In the genomic region with DNA sequence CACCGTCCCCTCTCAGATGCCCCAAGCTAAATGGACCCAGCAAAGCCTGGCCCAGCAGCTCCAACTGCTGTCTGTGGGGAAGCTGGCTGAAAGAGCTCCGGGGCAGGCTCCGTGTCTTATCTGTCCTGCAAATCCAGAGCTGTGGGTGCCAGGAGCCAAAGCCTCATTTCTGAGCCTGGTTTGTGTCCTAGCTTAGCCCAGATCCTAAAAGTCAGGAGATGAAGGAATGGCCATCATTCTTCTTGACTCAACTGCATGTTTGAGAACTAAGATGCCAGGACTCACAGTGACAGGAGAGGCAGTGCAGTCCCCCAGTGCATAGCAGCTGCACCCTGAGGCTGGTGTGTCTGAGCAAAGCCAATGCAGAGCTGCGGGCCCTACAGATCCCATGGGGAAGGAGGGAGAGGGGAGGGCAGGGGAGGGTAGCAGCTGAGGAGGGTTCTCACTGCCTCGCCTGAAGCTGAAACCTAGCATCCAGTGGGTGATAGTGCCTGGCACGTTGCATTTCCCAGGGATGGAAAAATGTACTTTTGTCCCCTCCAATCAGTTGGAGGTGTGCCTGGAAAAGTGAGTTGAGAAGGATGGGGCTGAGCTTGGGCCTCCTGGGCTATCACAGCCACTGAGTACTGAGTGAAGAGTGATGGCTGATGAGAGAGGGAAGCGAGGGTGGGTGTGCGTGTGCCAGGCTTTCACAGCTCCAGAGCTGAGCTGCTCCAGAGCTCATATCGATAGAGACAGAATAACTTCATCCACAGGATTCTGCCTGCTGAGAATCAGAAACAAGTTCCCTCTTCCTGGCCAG, we compare ENCODE assay signal across 27 cellular contexts. TPM values are rescaled to one million over a fixed set of nuclear protein-coding genes. Genes with fewer than 3 reads are reported as not detected.
DNase-seq lines count a peak whose midpoint lies in the region; ATAC-seq and TF ChIP-seq lines count a peak whose summit lies in the region.
"Had no signal": no experiment of that assay in that cellular context is flagged by ENCODE, and none has a peak within 500 bp of the region (broad histone marks: within the 10 kb centered on the region; RNA-seq: fewer than 3 reads in every experiment).

No MANE protein-coding gene starts in this region.

- 17 to 27% (median 20%) methylated on average over 8 to 9 of the region's 9 CpGs for WGBS in heart left ventricle, 4 donors
- WGBS in testis, 2 donors = 72 to 82% methylated on average over 6 to 9 of the region's 9 CpGs

- H3K4me2 ChIP-seq in BLaER1 treated with 17β-estradiol and CSF1 and Interleukin-3, amounts not matched to agents 10 nM and 100 nM = peak overlapping the region in 9 of 11 experiments; percentile 2 to 29 (median 13); a peak in 12 of 22 replicates

- intact Hi-C loops in heart left ventricle (cut with DNase I) (no loop called here), vagina (cut with DNase I) (no loop called here), testis (cut with DNase I; ENCODE audit: low total_unique reads) (no loop called here)

- peaks cover 7 to 64% (median 43%) of the 10 kb centered on the region in 10 experiments; a peak in 19 of 20 replicates for H3K4me1 ChIP-seq in BLaER1 treated with 17β-estradiol and CSF1 and Interleukin-3, amounts not matched to agents 10 nM and 100 nM
- H3K4me1 ChIP-seq in heart left ventricle (peaks cover 0 to 9% (median 0%) of the 10 kb centered on the region in 12 donors), vagina (no peaks in the 10 kb centered on the region), testis (no peaks in the 10 kb centered on the region)

- no peak for TF ChIP-seq POLR2A in heart left ventricle (IDR thresholded peaks at IDR 0.05)
- TF ChIP-seq POLR2A in vagina (IDR thresholded peaks at IDR 0.05) = no peak
- TF ChIP-seq POLR2A in testis (IDR thresholded peaks at IDR 0.05) = no peak

- H3K4me3 ChIP-seq in BLaER1 treated with 17β-estradiol and CSF1 and Interleukin-3, amounts not matched to agents 10 nM and 100 nM = no peak overlapping the region
- no peak overlapping the region for H3K4me3 ChIP-seq in heart left ventricle
- H3K4me3 ChIP-seq in vagina = no peak overlapping the region
- no peak overlapping the region for H3K4me3 ChIP-seq in testis

- peak; percentile 29 for DNase-seq in SK-N-DZ (ENCODE audit: low spot score)
- DNase-seq in heart left ventricle = peak in 1 of 5 donors; percentile 43
- peak; percentile 93 for DNase-seq in islet precursor cell
- DNase-seq in vagina (ENCODE audit: extremely low spot score in 2 of 2) = no peak
- no peak for DNase-seq in substantia nigra (lab: John Stamatoyannopoulos, UW)
- no peak for DNase-seq in testis
- DNase-seq: CD8-positive, alpha-beta memory T cell; DMS 273 treated with DMSO at 0.1 percent for 48 hours; DMS79; EL; GF-D8; NCI-H1048; NCI-H1417; NCI-H1694; NCI-H2029 treated with DMSO at 0.1 percent for 48 hours; NCI-H69; SIG-M5 had no signal

- H3K27me3 ChIP-seq in BLaER1 treated with 17β-estradiol and CSF1 and Interleukin-3, amounts not matched to agents 10 nM and 100 nM = peaks cover 0 to 21% (median 2%) of the 10 kb centered on the region in 11 experiments; a peak in 9 of 22 replicates
- peaks cover 0 to 48% (median 12%) of the 10 kb centered on the region in 9 donors for H3K27me3 ChIP-seq in heart left ventricle
- H3K27me3 ChIP-seq in vagina = no peaks in the 10 kb centered on the region
- H3K27me3 ChIP-seq in testis = no peaks in the 10 kb centered on the region

- H4K20me1 ChIP-seq in BLaER1 treated with 17β-estradiol and CSF1 and Interleukin-3, amounts not matched to agents 10 nM and 100 nM = no peaks in the 10 kb centered on the region; a peak in 1 of 22 replicates

- no peak overlapping the region for H3K9ac ChIP-seq in BLaER1 treated with 17β-estradiol and CSF1 and Interleukin-3, amounts not matched to agents 10 nM and 100 nM

- TF ChIP-seq CTCF in heart left ventricle (IDR thresholded peaks at IDR 0.05) (no peak), vagina (IDR thresholded peaks at IDR 0.05) (no peak), testis (IDR thresholded peaks at IDR 0.05) (no peak)

- peak overlapping the region in 1 of 11 experiments; percentile 20; a peak in 1 of 22 replicates for H3K27ac ChIP-seq in BLaER1 treated with 17β-estradiol and CSF1 and Interleukin-3, amounts not matched to agents 10 nM and 100 nM
- H3K27ac ChIP-seq in heart left ventricle (no peak overlapping the region), vagina (no peak overlapping the region), substantia nigra (ENCODE audit: low read depth, low read length, poor library complexity, severe bottlenecking) (no peak overlapping the region), testis (no peak overlapping the region)
- H3K27ac ChIP-seq: HL-60, RWPE1 had no signal

- H3K36me3 ChIP-seq in BLaER1 treated with 17β-estradiol and CSF1 and Interleukin-3, amounts not matched to agents 10 nM and 100 nM = no peaks in the 10 kb centered on the region
- H3K36me3 ChIP-seq in heart left ventricle = no peaks in the 10 kb centered on the region
- H3K36me3 ChIP-seq in vagina = no peaks in the 10 kb centered on the region
- no peaks in the 10 kb centered on the region for H3K36me3 ChIP-seq in testis (ENCODE audit: low read depth, missing control alignments)

- H3K9me3 ChIP-seq in BLaER1 treated with 17β-estradiol and CSF1 and Interleukin-3, amounts not matched to agents 10 nM and 100 nM (replicated peaks in 1 of 11) = no peaks in the 10 kb centered on the region
- H3K9me3 ChIP-seq in heart left ventricle (no peaks in the 10 kb centered on the region), vagina (no peaks in the 10 kb centered on the region), testis (no peaks in the 10 kb centered on the region)

- ATAC-seq in heart left ventricle (peak; percentile 75 to 90 (median 82)), HG02981 (IDR thresholded peaks at IDR 0.05; ENCODE audit: unreplicated experiment) (no peak)
- ATAC-seq: HCT116, Panc1 had no signal

RNA-seq across cellular contexts. Expression of a gene that starts 24.5 kb away (rescaled TPM):
- polyA plus RNA-seq in SK-N-DZ (2014; cell fraction: cytosol; rRNA removed) = not detected in 2 replicates
- polyA plus RNA-seq in SK-N-DZ (2014; cell fraction: nucleus; rRNA removed) = not detected in 2 replicates
- total RNA-seq in heart left ventricle (1 to 10 TPM in 3 of 9 donors, under 1 TPM in 5, not detected in 1; 0.19 to 8.6 (median 0.46) TPM), vagina (0.98 TPM), testis (under 1 TPM in 1 of 2 donors, not detected in 1; 0.31 TPM)
- polyA plus RNA-seq in heart left ventricle (1 to 10 TPM in 1 of 2 donors, under 1 TPM in 1; 0.30 to 1.1 TPM), testis (ENCODE audit: insufficient read depth, low read depth, low replicate concordance) (0.45 TPM)
- total RNA-seq: A673; CD8-positive, alpha-beta memory T cell; H4; NCI-H460; OCI-LY7 had no signal
- polyA plus RNA-seq: CD8-positive, alpha-beta memory T cell had no signal

RNA-seq across cellular contexts. Expression of a gene that starts 56.0 kb away (rescaled TPM):
- polyA plus RNA-seq in SK-N-DZ (2014; cell fraction: cytosol; rRNA removed) = not detected in 2 replicates
- polyA plus RNA-seq in SK-N-DZ (2014; cell fraction: nucleus; rRNA removed) = not detected in 2 replicates
- total RNA-seq in heart left ventricle = not detected
- polyA plus RNA-seq in heart left ventricle = not detected
- not detected for total RNA-seq in vagina
- not detected for total RNA-seq in testis
- polyA plus RNA-seq in testis (ENCODE audit: insufficient read depth, low read depth, low replicate concordance) = 0.41 TPM
- total RNA-seq: A673; CD8-positive, alpha-beta memory T cell; H4; NCI-H460; OCI-LY7 had no signal
- polyA plus RNA-seq: CD8-positive, alpha-beta memory T cell had no signal

Comparison
In these comparisons a context has a peak if more than half of its experiments do, and no peak if none do; other contexts are left out.
1. DNase-seq: peak in SK-N-DZ (single experiment) and islet precursor cell (single experiment); none in vagina (0 of 2), substantia nigra (0 of 49) and testis (single experiment).